Comparison of ENCODE assay signal across 10 cellular contexts in the genomic region with DNA sequence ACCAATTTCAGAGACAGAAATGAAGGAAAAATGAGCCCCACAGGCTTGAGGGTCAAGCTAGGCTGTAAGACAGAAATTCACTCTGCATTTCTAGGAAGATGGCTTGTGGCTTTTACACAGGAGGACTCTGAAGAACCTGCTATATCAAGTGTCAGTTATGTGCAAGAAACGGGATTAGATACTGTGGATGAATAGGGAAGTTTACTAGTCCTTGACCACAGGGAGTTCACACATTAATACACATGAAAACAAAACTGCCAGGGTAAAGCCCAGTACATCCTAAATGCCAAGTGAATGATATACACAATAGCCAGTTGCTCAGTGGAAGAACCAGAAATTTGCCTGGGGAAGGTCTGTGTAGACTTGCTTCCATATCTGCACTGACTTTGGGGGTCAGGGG. TPM values are rescaled to one million over a fixed set of nuclear protein-coding genes. Genes with fewer than 3 reads are reported as not detected.
DNase-seq lines count a peak whose midpoint lies in the region; ATAC-seq, FAIRE-seq and TF ChIP-seq lines count a peak whose summit lies in the region.
"Had no signal": no experiment of that assay in that cellular context is flagged by ENCODE, and none has a peak within 500 bp of the region (broad histone marks: within the 10 kb centered on the region; RNA-seq: fewer than 3 reads in every experiment).

No MANE protein-coding gene starts in this region.

- FAIRE-seq in GM12892 (lab: Jason Lieb, UNC) = peak; percentile 17
- FAIRE-seq: small intestine had no signal

- CTCF ChIA-PET in activated B cell treated with CpG ODN at 0.5 μM for 24 hours (lab: Charles Lee) = interaction anchor here (1.9 kb wide), 1 partner anchor 22 kb away, joined by 4 read pairs; no protein-coding TSS in a partner anchor

- H3K9ac ChIP-seq in BLaER1 = peak overlapping the region; percentile 62; the same call in 1 of the 2 replicates
- peak overlapping the region; percentile 6 to 98 for H3K9ac ChIP-seq in liver (ENCODE audit: low read depth in 1 of 2, low read length in 2 of 2)

- peaks cover 100% of the 10 kb centered on the region for H4K20me1 ChIP-seq in BLaER1

- no peak overlapping the region for H3K4me3 Mint-ChIP-seq in activated B cell treated with CpG ODN at 0.5 μM for 24 hours

- H3K4me2 ChIP-seq in BLaER1 = peak overlapping the region; percentile 88

- H3K9me3 Mint-ChIP-seq in activated B cell treated with CpG ODN at 0.5 μM for 24 hours = no peaks in the 10 kb centered on the region

- H3K36me3 Mint-ChIP-seq in activated B cell treated with CpG ODN at 0.5 μM for 24 hours (ENCODE audit: low read depth) = peaks cover 60% of the 10 kb centered on the region

- H3K27ac Mint-ChIP-seq in activated B cell treated with CpG ODN at 0.5 μM for 24 hours = peak overlapping the region; percentile 59

- intact Hi-C loops in activated B cell treated with CpG ODN at 0.5 μM for 24 hours (cut with micrococcal nuclease) = loop anchor here (2.0 to 5.0 kb wide), 3 partner anchors 47 to 297 kb away; no protein-coding TSS in a partner anchor

- ATAC-seq in activated B cell treated with CpG ODN at 0.5 μM for 24 hours (ENCODE audit: low read depth) (no peak), GM21360 (IDR thresholded peaks at IDR 0.05; ENCODE audit: unreplicated experiment) (no peak)

- DNase-seq in GM12892 (ENCODE audit: insufficient read length) = no peak
- no peak for DNase-seq in activated B cell treated with CpG ODN at 0.5 μM for 24 hours
- no peak for DNase-seq in stimulated activated CD4-positive, alpha-beta T cell treated with anti-CD3 and anti-CD28 coated beads, Interleukin-2, amount 100 ng/mL, for 48 hours
- no peak for DNase-seq in NCI-H146 treated with DMSO at 0.1 percent for 48 hours (lab: John Stamatoyannopoulos, UW; ENCODE audit: unreplicated experiment)
- DNase-seq in GM19238 (ENCODE audit: insufficient read length, low spot score) = no peak
- DNase-seq: small intestine, T-helper 9 cell had no signal

- no peaks in the 10 kb centered on the region for H3K27me3 Mint-ChIP-seq in activated B cell treated with CpG ODN at 0.5 μM for 24 hours

- H3K27me3 ChIP-seq in BLaER1 (no peaks in the 10 kb centered on the region), liver (ENCODE audit: control insufficient read depth in 4 of 4, insufficient read depth in 4 of 4, low read length in 3 of 4) (no peaks in the 10 kb centered on the region)

- H3K9me3 ChIP-seq in BLaER1 (no peaks in the 10 kb centered on the region), liver (ENCODE audit: control insufficient read depth in 4 of 4, low read length in 3 of 4) (no peaks in the 10 kb centered on the region)

- 49% methylated on average over 1 of the region's 1 CpG for WGBS in liver

- no peak for TF ChIP-seq RAD21 in liver (IDR thresholded peaks at IDR 0.05)

- peaks cover 93% of the 10 kb centered on the region for H3K4me1 Mint-ChIP-seq in activated B cell treated with CpG ODN at 0.5 μM for 24 hours

- peak overlapping the region; percentile 46; the same call in 1 of the 2 replicates for H3K4me3 ChIP-seq in BLaER1
- no peak overlapping the region for H3K4me3 ChIP-seq in liver (ENCODE audit: low read depth in 1 of 3, low read length in 3 of 3)

- peaks cover 68% of the 10 kb centered on the region for H3K36me3 ChIP-seq in BLaER1
- H3K36me3 ChIP-seq in liver (ENCODE audit: control insufficient read depth in 4 of 4, insufficient read depth in 3 of 4, low read depth in 1 of 4, low read length in 3 of 4) = peaks cover 0 to 2% (median 0%) of the 10 kb centered on the region in 4 donors

- POLR2A ChIA-PET in activated B cell treated with CpG ODN at 0.5 μM for 24 hours (lab: Charles Lee) = interaction anchor here (1.4 kb wide), 1 partner anchor 21 kb away, joined by 3 read pairs; no protein-coding TSS in a partner anchor

- no peak for TF ChIP-seq POLR2A in GM12892 (IDR thresholded peaks at IDR 0.05; ENCODE audit: low read depth, low read length)

- TF ChIP-seq CTCF in activated B cell treated with CpG ODN at 0.5 μM for 24 hours (IDR thresholded peaks at IDR 0.05) (no peak), liver (IDR thresholded peaks at IDR 0.05; ENCODE audit: low read depth, low read length, missing input control) (no peak)

- H3K4me1 ChIP-seq in BLaER1 (peaks cover 100% of the 10 kb centered on the region), liver (ENCODE audit: control insufficient read depth in 4 of 4, insufficient read depth in 4 of 4, low read length in 3 of 4) (peaks cover 1 to 52% (median 32%) of the 10 kb centered on the region in 4 donors)

- peak overlapping the region; percentile 67 for H3K27ac ChIP-seq in BLaER1
- H3K27ac ChIP-seq in liver (ENCODE audit: low read depth in 1 of 2, low read length in 2 of 2) = peak overlapping the region; percentile 82 to 84

TF ChIP-seq in liver, 16 proteins besides CTCF, POLR2A, EP300 and RAD21:
- TF ChIP-seq NR2F2 (IDR thresholded peaks at IDR 0.05) (no peak), GABPA (IDR thresholded peaks at IDR 0.05 in 1 of 2, conservative IDR thresholded peaks at IDR 0.05 in 1 of 2) (no peak), SP1 (IDR thresholded peaks at IDR 0.05) (no peak)
TF ChIP-seq in liver: peak in this region for 0.

RNA-seq across cellular contexts. Expression of a gene that starts 53.5 kb away (rescaled TPM):
- polyA plus RNA-seq in GM12892 (2012; ENCODE audit: missing spikeins) = 64.2 TPM
- total RNA-seq in activated B cell treated with CpG ODN at 0.5 μM for 24 hours = 170 and 193 TPM in 2 replicates
- 10 to 100 TPM; 18.7 to 41.3 TPM for total RNA-seq in liver
- polyA plus RNA-seq in liver = 1 to 10 TPM; 4.9 to 7.2 TPM
